Comparison of ENCODE assay signal across 8 cellular contexts in genomic region chr2:180759631-180760030, GRCh38.
"Had no signal": no experiment of that assay in that cellular context is flagged by ENCODE, and none has a peak within 500 bp of the region (broad histone marks: within the 10 kb centered on the region; RNA-seq: fewer than 3 reads in every experiment).

No MANE protein-coding gene starts in this region.

- FAIRE-seq: G401.6, GM12878, GM12891, GM12892, GM18507, GM19239 had no signal

- DNase-seq: GDM1, GF-D8 had no signal

- H3K4me3 ChIP-seq: GM12878 had no signal
